24 cellular contexts compared by ENCODE assay signal in the genomic region with DNA sequence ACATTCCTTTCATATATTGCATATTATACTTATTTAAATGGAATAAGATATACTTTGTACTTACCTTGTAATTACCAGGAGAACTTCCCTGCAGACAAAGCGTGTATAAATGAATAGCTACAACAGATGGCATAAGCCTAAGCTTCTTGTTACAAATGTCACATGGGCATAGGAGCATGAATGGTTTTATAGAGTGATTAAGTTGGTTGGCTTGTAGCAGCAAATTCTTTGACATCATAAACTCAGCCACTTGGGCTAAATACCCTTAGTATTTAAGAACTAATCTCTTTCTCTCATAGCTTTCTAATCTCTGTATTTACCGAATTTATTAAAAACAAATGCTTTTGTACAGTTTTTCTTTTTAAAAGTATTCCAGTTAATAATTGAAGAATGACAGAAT. TPM values are rescaled to one million over a fixed set of nuclear protein-coding genes. Genes with fewer than 3 reads are reported as not detected.
DNase-seq lines count a peak whose midpoint lies in the region; ATAC-seq, FAIRE-seq and TF ChIP-seq lines count a peak whose summit lies in the region.
"Had no signal": no experiment of that assay in that cellular context is flagged by ENCODE, and none has a peak within 500 bp of the region (broad histone marks: within the 10 kb centered on the region; RNA-seq: fewer than 3 reads in every experiment).

A gene (minus strand): TSS at position 115 of the 400 bp plus-strand sequence. CDS start 8,985 bp downstream, outside the sequence.

- H3K4me1 ChIP-seq in Peyer's patch (no peaks in the 10 kb centered on the region), SK-N-SH (ENCODE audit: control insufficient read depth in 1 of 2, insufficient read depth in 2 of 2, low read depth in 1 of 2, low read length in 1 of 2) (peaks cover 0 to 2% of the 10 kb centered on the region in 2 experiments; a peak in 1 of 4 replicates)

- no peaks in the 10 kb centered on the region for H3K27me3 ChIP-seq in Peyer's patch
- no peaks in the 10 kb centered on the region for H3K27me3 ChIP-seq in SK-N-SH (ENCODE audit: insufficient read depth)
- H3K27me3 ChIP-seq: brain microvascular endothelial cell had no signal

- POLR2A ChIA-PET in T-cell (lab: Charles Lee), result no interaction called here
- POLR2A ChIA-PET in SK-N-SH (lab: Yijun Ruan, JAX), result interaction anchor here (1.3 kb wide), 1 partner anchor 28 kb away, joined by 3 read pairs; no protein-coding TSS in a partner anchor

- no peak within 1 kb of the TSS for H3K27ac Mint-ChIP-seq in T-cell
- peak within 1 kb of the TSS; percentile 17 for H3K27ac Mint-ChIP-seq in nephron progenitor cell
- H3K27ac Mint-ChIP-seq in Calu3 (ENCODE audit: unreplicated experiment), result no peak within 1 kb of the TSS
- H3K27ac Mint-ChIP-seq: activated naive CD8-positive, alpha-beta T cell treated with anti-CD3 and anti-CD28 coated beads, Interleukin-2, amount 10 ng/mL, durations not matched to agents 7 days and 5 days; activated T-helper 17 cell treated with anti-CD3 and anti-CD28 coated beads, Interleukin-2, amount 50 U/mL, for 72 hours; stimulated activated naive CD8-positive, alpha-beta T cell treated with anti-CD3 and anti-CD28 coated beads, Interleukin-15, amount 100 ng/mL, for 72 hours had no signal

- no peak for TF ChIP-seq EP300 in SK-N-SH (IDR thresholded peaks at IDR 0.05; ENCODE audit: borderline replicate concordance in 1 of 2, low read depth in 1 of 2, low read length in 1 of 2)

- H3F3A ChIP-seq in SK-N-SH (replicated peaks; ENCODE audit: insufficient read depth), result peaks cover 16% of the 10 kb centered on the region

- H4K20me1 ChIP-seq in SK-N-SH (ENCODE audit: insufficient read depth), result no peaks in the 10 kb centered on the region

- ATAC-seq in T-cell (replicated peaks in 1 of 4), result no peak
- ATAC-seq in GM18909 (IDR thresholded peaks at IDR 0.05; ENCODE audit: poor library complexity, unreplicated experiment), result no peak
- ATAC-seq: activated T-helper 17 cell treated with anti-CD3 and anti-CD28 coated beads, Interleukin-2, amount 50 U/mL, for 72 hours; stimulated activated naive CD8-positive, alpha-beta T cell treated with anti-CD3 and anti-CD28 coated beads, Interleukin-15, amount 100 ng/mL, for 72 hours had no signal

- no TSS peak for BruUV-seq in Calu3 (replicated peaks; lab: Mats Ljungman, UMichigan)

- H3K36me3 Mint-ChIP-seq in T-cell (peaks cover 59% of the 10 kb centered on the region), nephron progenitor cell (ENCODE audit: low read depth) (peaks cover 71% of the 10 kb centered on the region), Calu3 (ENCODE audit: insufficient read depth, unreplicated experiment) (peaks cover 25% of the 10 kb centered on the region)

- H3K27ac ChIP-seq in Peyer's patch (no peak within 1 kb of the TSS), SK-N-SH (ENCODE audit: low read depth in 2 of 2, low read length in 1 of 2) (no peak within 1 kb of the TSS)
- H3K27ac ChIP-seq: brain microvascular endothelial cell, coronary artery had no signal

- TF ChIP-seq POLR2A in Peyer's patch (IDR thresholded peaks at IDR 0.05), result no peak

- H3K27me3 Mint-ChIP-seq in T-cell, result no peaks in the 10 kb centered on the region
- no peaks in the 10 kb centered on the region for H3K27me3 Mint-ChIP-seq in nephron progenitor cell (ENCODE audit: low read depth, poor library complexity)
- H3K27me3 Mint-ChIP-seq in Calu3 (ENCODE audit: unreplicated experiment), result no peaks in the 10 kb centered on the region
- H3K27me3 Mint-ChIP-seq: activated naive CD8-positive, alpha-beta T cell treated with anti-CD3 and anti-CD28 coated beads, Interleukin-2, amount 10 ng/mL, durations not matched to agents 7 days and 5 days; activated T-helper 17 cell treated with anti-CD3 and anti-CD28 coated beads, Interleukin-2, amount 50 U/mL, for 72 hours; CD8-positive, alpha-beta memory T cell; stimulated activated naive CD8-positive, alpha-beta T cell treated with anti-CD3 and anti-CD28 coated beads, Interleukin-15, amount 100 ng/mL, for 72 hours had no signal

- H3K9me3 Mint-ChIP-seq in T-cell (no peaks in the 10 kb centered on the region), nephron progenitor cell (no peaks in the 10 kb centered on the region), Calu3 (ENCODE audit: low read depth, unreplicated experiment) (no peaks in the 10 kb centered on the region)
- H3K9me3 Mint-ChIP-seq: activated naive CD8-positive, alpha-beta T cell treated with anti-CD3 and anti-CD28 coated beads, Interleukin-2, amount 10 ng/mL, durations not matched to agents 7 days and 5 days; activated T-helper 17 cell treated with anti-CD3 and anti-CD28 coated beads, Interleukin-2, amount 50 U/mL, for 72 hours; CD8-positive, alpha-beta memory T cell; neural crest cell; stimulated activated naive CD8-positive, alpha-beta T cell treated with anti-CD3 and anti-CD28 coated beads, Interleukin-15, amount 100 ng/mL, for 72 hours had no signal

- H3K9ac ChIP-seq in SK-N-SH, result no peak within 1 kb of the TSS

- no peak for DNase-seq in D721Med (ENCODE audit: insufficient read length, low spot score)
- peak; percentile 14 for DNase-seq in LHCN-M2 (ENCODE audit: low read depth)
- no peak for DNase-seq in T-cell
- DNase-seq in nephron progenitor cell, result no peak
- DNase-seq in Peyer's patch, result no peak
- DNase-seq in Calu3, result no peak
- no peak for DNase-seq in SK-N-SH
- DNase-seq: activated CD4-positive, alpha-beta T cell treated with anti-CD3 and anti-CD28 coated beads for 48 hours; activated naive CD8-positive, alpha-beta T cell treated with anti-CD3 and anti-CD28 coated beads, Interleukin-2, amount 10 ng/mL, durations not matched to agents 7 days and 5 days; brain microvascular endothelial cell; CD8-positive, alpha-beta memory T cell; head of caudate nucleus; NCI-H446; posterior cingulate gyrus; SHP77; small intestine; stimulated activated CD4-positive, alpha-beta T cell treated with anti-CD3 and anti-CD28 coated beads, Interleukin-4, amount 100 ng/mL, for 1 hour; stimulated activated naive CD8-positive, alpha-beta T cell treated with anti-CD3 and anti-CD28 coated beads, Interleukin-15, amount 100 ng/mL, for 72 hours had no signal

- H3K4me3 Mint-ChIP-seq in T-cell (no peak within 1 kb of the TSS), nephron progenitor cell (no peak within 1 kb of the TSS), Calu3 (ENCODE audit: low read depth, unreplicated experiment) (no peak within 1 kb of the TSS)
- H3K4me3 Mint-ChIP-seq: activated naive CD8-positive, alpha-beta T cell treated with anti-CD3 and anti-CD28 coated beads, Interleukin-2, amount 10 ng/mL, durations not matched to agents 7 days and 5 days; activated T-helper 17 cell treated with anti-CD3 and anti-CD28 coated beads, Interleukin-2, amount 50 U/mL, for 72 hours; CD8-positive, alpha-beta memory T cell; neural crest cell; stimulated activated naive CD8-positive, alpha-beta T cell treated with anti-CD3 and anti-CD28 coated beads, Interleukin-15, amount 100 ng/mL, for 72 hours had no signal

- FAIRE-seq in D721Med (lab: Jason Lieb, UNC), result peak; percentile 97
- FAIRE-seq: endometrium, small intestine had no signal

- TF ChIP-seq RAD21 in SK-N-SH (IDR thresholded peaks at IDR 0.05; ENCODE audit: low read length), result no peak

- intact Hi-C loops in Calu3 (cut with micrococcal nuclease; ENCODE audit: unreplicated experiment), result no loop called here

- H3K9me3 ChIP-seq in Peyer's patch (no peaks in the 10 kb centered on the region), SK-N-SH (no peaks in the 10 kb centered on the region)
- H3K9me3 ChIP-seq: HAP-1 had no signal

- H3K36me3 ChIP-seq in Peyer's patch (peaks cover 0 to 83% (median 0%) of the 10 kb centered on the region in 3 donors), SK-N-SH (replicated peaks in 1 of 2; ENCODE audit: control insufficient read depth in 1 of 2, insufficient read depth in 2 of 2, low read length in 1 of 2) (peaks cover 53 to 56% of the 10 kb centered on the region in 2 experiments)

- H3K4me1 Mint-ChIP-seq in T-cell (no peaks in the 10 kb centered on the region), nephron progenitor cell (peaks cover 9% of the 10 kb centered on the region), Calu3 (ENCODE audit: low read depth, unreplicated experiment) (no peaks in the 10 kb centered on the region)
- H3K4me1 Mint-ChIP-seq: CD8-positive, alpha-beta memory T cell; stimulated activated naive CD8-positive, alpha-beta T cell treated with anti-CD3 and anti-CD28 coated beads, Interleukin-15, amount 100 ng/mL, for 72 hours had no signal

- CTCF ChIA-PET in T-cell (lab: Charles Lee), result interaction anchor here in 1 of 2 donors (0.6 to 1.1 kb wide), 3 partner anchors 94 to 384 kb away, joined by 3 to 4 read pairs (median 3); no protein-coding TSS in a partner anchor
- CTCF ChIA-PET in Calu3 (lab: Charles Lee), result interaction anchor here (0.5 kb wide), 1 partner anchor 187 kb away, joined by 4 read pairs; no protein-coding TSS in a partner anchor
- CTCF ChIA-PET in SK-N-SH (lab: Yijun Ruan, JAX), result interaction anchor here (1.0 to 2.4 kb wide), 6 partner anchors 11 to 60 kb away, joined by 3 to 15 read pairs (median 6); a partner anchor contains a TSS

- no peak within 1 kb of the TSS for H2AFZ ChIP-seq in SK-N-SH (ENCODE audit: low read depth)

- no peak for TF ChIP-seq CTCF in D721Med (IDR thresholded peaks at IDR 0.05; ENCODE audit: insufficient read depth, missing control alignments)
- no peak for TF ChIP-seq CTCF in nephron progenitor cell (IDR thresholded peaks at IDR 0.05)
- no peak for TF ChIP-seq CTCF in Peyer's patch (IDR thresholded peaks at IDR 0.05)
- TF ChIP-seq CTCF in Calu3 (IDR thresholded peaks at IDR 0.05; ENCODE audit: unreplicated experiment), result no peak
- TF ChIP-seq CTCF in SK-N-SH (IDR thresholded peaks at IDR 0.05), result no peak

- H3K4me3 ChIP-seq in Peyer's patch (no peak within 1 kb of the TSS), SK-N-SH (ENCODE audit: low read depth in 2 of 2, low read length in 1 of 2) (no peak within 1 kb of the TSS)
- H3K4me3 ChIP-seq: coronary artery, HAP-1 had no signal

- no peaks in the 10 kb centered on the region for H3K9me2 ChIP-seq in SK-N-SH

- WGBS in SK-N-SH (ENCODE audit: low lambda C conversion rate), result 73% methylated on average over 2 of the region's 2 CpGs

- peaks cover 4% of the 10 kb centered on the region; the same call in 1 of the 2 replicates for H3K79me2 ChIP-seq in SK-N-SH (ENCODE audit: insufficient read depth)

- no peak within 1 kb of the TSS for H3K4me2 ChIP-seq in SK-N-SH

TF ChIP-seq in SK-N-SH, 30 proteins besides CTCF, POLR2A, EP300 and RAD21 (continues in another document):
- no peak for TF ChIP-seq POLR2AphosphoS5 (IDR thresholded peaks at IDR 0.05; ENCODE audit: low read depth, low read length)

RNA-seq across cellular contexts. Expression of the gene that starts here (rescaled TPM):
- total RNA-seq in LHCN-M2 (2014; rRNA removed), result 0.38 and 0.69 TPM in 2 replicates
- polyA plus RNA-seq in LHCN-M2 (2012), result 0.19 TPM
- 10 to 100 TPM; 12.5 to 15.1 (median 13.2) TPM for total RNA-seq in T-cell
- 1 to 10 TPM; 3.0 to 8.7 (median 5.5) TPM for total RNA-seq in Peyer's patch
- total RNA-seq in Calu3 (2022), result 5.2 TPM in 2 replicates
- polyA plus RNA-seq in SK-N-SH (2012; rRNA removed), result 1.8 and 1.9 TPM in 2 replicates
- 0.10 and 0.22 TPM in 2 replicates for polyA plus RNA-seq in SK-N-SH (2012; cell fraction: cytosol; rRNA removed)
- 18.2 and 24.4 TPM in 2 replicates for polyA plus RNA-seq in SK-N-SH (2012; cell fraction: nucleus; rRNA removed)

Comparison
In these comparisons a context has a peak if more than half of its experiments do, and no peak if none do; other contexts are left out.
1. Peak in DNase-seq in LHCN-M2; RNA of the gene not detected or under 1 TPM.